Comparison of ENCODE assay signal across 6 cellular contexts in genomic region chr14:24506443-24506842, GRCh38. TPM values are rescaled to one million over a fixed set of nuclear protein-coding genes. Genes with fewer than 3 reads are reported as not detected.
"Had no signal": no experiment of that assay in that cellular context is flagged by ENCODE, and none has a peak within 500 bp of the region (broad histone marks: within the 10 kb centered on the region; RNA-seq: fewer than 3 reads in every experiment).

No MANE protein-coding gene starts in this region.

- H3K4me3 Mint-ChIP-seq: GM23338, H9 had no signal

- ATAC-seq: GM23338 had no signal

- H3K9me3 Mint-ChIP-seq: GM23338 had no signal

- H3K27ac Mint-ChIP-seq: GM23338, H9 had no signal

- DNase-seq: H9, HCEC 1CT, IMR-90 had no signal

- H3K4me1 Mint-ChIP-seq: H9 had no signal

RNA-seq across cellular contexts. Expression of gene CMA1, which starts 1.6 kb away (rescaled TPM):
- total RNA-seq: GM23338, H1, H9, HT-29, IMR-90 had no signal
